In the genomic region with DNA sequence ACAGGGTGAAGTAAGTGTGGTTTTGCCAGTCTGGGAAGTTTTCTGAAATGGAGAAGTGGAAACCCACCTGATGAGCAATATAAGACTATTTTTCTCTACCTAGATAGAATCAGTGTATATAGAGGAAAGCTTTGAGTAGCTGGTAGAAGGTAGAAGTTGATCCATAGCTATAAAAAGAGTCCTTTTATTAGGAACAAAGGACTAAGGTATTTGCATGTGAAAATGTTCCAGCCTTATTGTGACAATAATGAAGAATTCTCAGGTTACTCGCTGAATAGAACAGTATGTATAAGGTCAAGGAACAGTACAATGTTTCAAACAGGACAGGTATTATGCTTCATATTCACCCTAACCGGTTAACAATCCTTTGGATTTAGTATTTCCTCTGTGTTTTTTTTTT, we compare ENCODE assay signal across 24 cellular contexts.
"Had no signal": no experiment of that assay in that cellular context is flagged by ENCODE, and none has a peak within 500 bp of the region (broad histone marks: within the 10 kb centered on the region; RNA-seq: fewer than 3 reads in every experiment).

No MANE protein-coding gene starts in this region.

- H3K27me3 ChIP-seq: stomach, suprapubic skin, testis, thyroid gland, tibial artery, tibial nerve, transverse colon, upper lobe of left lung, upper lobe of right lung, uterus, vagina had no signal

- H3K27ac ChIP-seq: stomach, suprapubic skin, testis, thoracic aorta, thyroid gland, tibial artery, tibial nerve, transverse colon, upper lobe of left lung, upper lobe of right lung, uterus, vagina had no signal

- DNase-seq: stimulated activated CD4-positive, alpha-beta T cell treated with anti-CD3 and anti-CD28 coated beads, Interleukin-2, amount 100 ng/mL, for 48 hours; stimulated activated CD4-positive, alpha-beta T cell treated with anti-CD3 and anti-CD28 coated beads, Interleukin-4, amount 100 ng/mL, for 1 hour; stimulated activated CD4-positive, alpha-beta T cell treated with anti-CD3 and anti-CD28 coated beads, Interleukin-4, amount 100 ng/mL, for 24 hours; stimulated activated CD4-positive, alpha-beta T cell treated with anti-CD3 and anti-CD28 coated beads, Interleukin-4, amount 100 ng/mL, for 4 hours; stimulated activated CD8-positive, alpha-beta memory T cell treated with anti-CD3 and anti-CD28 coated beads, Interleukin-4, amount 100 ng/mL, for 48 hours; stimulated activated naive B cell treated with anti-CD40 and anti-IgM and Interleukin-4, amounts not matched to agents 10 μg/mL and 1 μg/mL and 100 μg/mL, for 72 hours; stimulated activated naive CD4-positive, alpha-beta T cell; stimulated activated naive CD4-positive, alpha-beta T cell treated with Interleukin-2 at 50 U/mL for 16 hours; stimulated activated naive CD8-positive, alpha-beta T cell treated with anti-CD3 and anti-CD28 coated beads, Interleukin-15, amount 100 ng/mL, for 72 hours; stimulated activated naive CD8-positive, alpha-beta T cell treated with anti-CD3 and anti-CD28 coated beads, Interleukin-15, Interleukin-2, amounts not matched to agents 100 U/mL and 50 U/mL, for 24 hours; stomach; substantia nigra; testis; thyroid gland; tibial artery; transverse colon; trophoblast cell; upper lobe of left lung; upper lobe of right lung; uterus had no signal

- H3K4me1 ChIP-seq: stomach, suprapubic skin, testis, thyroid gland, tibial artery, tibial nerve, transverse colon, upper lobe of left lung, upper lobe of right lung, uterus, vagina had no signal

- H3K9me3 ChIP-seq: stomach, suprapubic skin, testis, thoracic aorta, thyroid gland, tibial artery, transverse colon, upper lobe of left lung, upper lobe of right lung, uterus, vagina had no signal

- H3K4me3 ChIP-seq: stomach, suprapubic skin, testis, thoracic aorta, thyroid gland, tibial artery, tibial nerve, transverse colon, upper lobe of left lung, upper lobe of right lung, uterus, vagina had no signal

- H3K36me3 ChIP-seq: stomach, suprapubic skin, thoracic aorta, thyroid gland, tibial artery, tibial nerve, transverse colon, upper lobe of left lung, upper lobe of right lung, uterus, vagina had no signal
